27 cellular contexts compared by ENCODE assay signal in genomic region chr18:50169149-50169548, GRCh38.
"Had no signal": no experiment of that assay in that cellular context is flagged by ENCODE, and none has a peak within 500 bp of the region (broad histone marks: within the 10 kb centered on the region; RNA-seq: fewer than 3 reads in every experiment).

No MANE protein-coding gene starts in this region.

- H3K27ac ChIP-seq: stomach, suprapubic skin, testis, thoracic aorta, thyroid gland, tibial artery, tibial nerve, transverse colon, upper lobe of left lung, upper lobe of right lung, uterus, vagina had no signal

- H3K9me3 ChIP-seq: stomach, suprapubic skin, testis, thoracic aorta, thyroid gland, tibial artery, tibial nerve, transverse colon, upper lobe of left lung, upper lobe of right lung, uterus, vagina had no signal

- ATAC-seq: stimulated activated effector memory CD8-positive, alpha-beta T cell treated with anti-CD3 and anti-CD28 coated beads, Interleukin-12 subunit alpha, Interleukin-12 subunit beta, amount 100 ng/mL, for 72 hours; stimulated activated memory B cell treated with anti-CD40 and anti-IgM and Interleukin-4, amounts not matched to agents 10 μg/mL and 1 μg/mL and 100 μg/mL, for 72 hours; stimulated activated naive B cell treated with anti-CD40 and anti-IgM and Interleukin-4, amounts not matched to agents 10 μg/mL and 1 μg/mL and 100 μg/mL, for 72 hours; stimulated activated naive CD8-positive, alpha-beta T cell treated with anti-CD3 and anti-CD28 coated beads, Interleukin-15, amount 100 ng/mL, for 72 hours; stimulated activated naive CD8-positive, alpha-beta T cell treated with anti-CD3 and anti-CD28 coated beads, Interleukin-15, Interleukin-2, amounts not matched to agents 100 U/mL and 50 U/mL, for 24 hours; upper lobe of right lung had no signal

- H3K4me1 ChIP-seq: stomach, suprapubic skin, testis, thyroid gland, tibial artery, tibial nerve, upper lobe of left lung, upper lobe of right lung, uterus, vagina had no signal

- H3K27me3 ChIP-seq: stomach, suprapubic skin, testis, thyroid gland, tibial artery, tibial nerve, transverse colon, upper lobe of left lung, upper lobe of right lung, uterus, vagina had no signal

- FAIRE-seq: urothelium cell line had no signal

- H3K4me3 ChIP-seq: stomach, suprapubic skin, testis, thoracic aorta, thyroid gland, tibial artery, tibial nerve, transverse colon, upper lobe of left lung, upper lobe of right lung, uterus, vagina had no signal

- DNase-seq: stimulated activated CD4-positive, alpha-beta T cell treated with anti-CD3 and anti-CD28 coated beads, Interleukin-2, amount 100 ng/mL, for 48 hours; stimulated activated CD4-positive, alpha-beta T cell treated with anti-CD3 and anti-CD28 coated beads, Interleukin-4, amount 100 ng/mL, for 1 hour; stimulated activated CD4-positive, alpha-beta T cell treated with anti-CD3 and anti-CD28 coated beads, Interleukin-4, amount 100 ng/mL, for 24 hours; stimulated activated CD4-positive, alpha-beta T cell treated with anti-CD3 and anti-CD28 coated beads, Interleukin-4, amount 100 ng/mL, for 4 hours; stimulated activated CD8-positive, alpha-beta memory T cell treated with anti-CD3 and anti-CD28 coated beads, Interleukin-4, amount 100 ng/mL, for 48 hours; stimulated activated naive B cell treated with anti-CD40 and anti-IgM and Interleukin-4, amounts not matched to agents 10 μg/mL and 1 μg/mL and 100 μg/mL, for 72 hours; stimulated activated naive CD4-positive, alpha-beta T cell; stimulated activated naive CD4-positive, alpha-beta T cell treated with Interleukin-2 at 50 U/mL for 16 hours; stimulated activated naive CD8-positive, alpha-beta T cell treated with anti-CD3 and anti-CD28 coated beads, Interleukin-15, amount 100 ng/mL, for 72 hours; stimulated activated naive CD8-positive, alpha-beta T cell treated with anti-CD3 and anti-CD28 coated beads, Interleukin-15, Interleukin-2, amounts not matched to agents 100 U/mL and 50 U/mL, for 24 hours; stomach; substantia nigra; testis; thyroid gland; tibial artery; transverse colon; trophoblast cell; upper lobe of left lung; upper lobe of right lung; uterus had no signal

- H3K36me3 ChIP-seq: stomach, suprapubic skin, thoracic aorta, thyroid gland, tibial artery, tibial nerve, transverse colon, upper lobe of left lung, upper lobe of right lung, uterus, vagina had no signal
